Comparison of ENCODE assay signal across 8 cellular contexts in genomic region chr15:43186003-43186353, GRCh38. TPM values are rescaled to one million over a fixed set of nuclear protein-coding genes. Genes with fewer than 3 reads are reported as not detected.
DNase-seq lines count a peak whose midpoint lies in the region; ATAC-seq and TF ChIP-seq lines count a peak whose summit lies in the region.

No MANE protein-coding gene starts in this region.

- peak overlapping the region; percentile 67 to 93 (median 78) for H3K4me3 ChIP-seq in BLaER1 treated with 17β-estradiol and CSF1 and Interleukin-3, amounts not matched to agents 10 nM and 100 nM
- H3K4me3 ChIP-seq in KMS-11 (IDR thresholded peaks at IDR 0.05; ENCODE audit: insufficient read depth, low read depth, low read length), result peak overlapping the region; percentile 52
- H3K4me3 ChIP-seq in liver (ENCODE audit: low read depth in 1 of 3, low read length in 3 of 3), result peak overlapping the region; percentile 82 to 93 (median 86)
- H3K4me3 ChIP-seq in tibial nerve, result peak overlapping the region; percentile 77 to 93 (median 86)

- H3K4me2 ChIP-seq in BLaER1 treated with 17β-estradiol and CSF1 and Interleukin-3, amounts not matched to agents 10 nM and 100 nM, result peak overlapping the region; percentile 82 to 98 (median 93)
- H3K4me2 ChIP-seq in KMS-11, result peak overlapping the region; percentile 100

- TF ChIP-seq EP300 in tibial nerve (IDR thresholded peaks at IDR 0.05), result no peak

- H3K27me3 ChIP-seq in BLaER1 treated with 17β-estradiol and CSF1 and Interleukin-3, amounts not matched to agents 10 nM and 100 nM, result no peaks in the 10 kb centered on the region
- H3K27me3 ChIP-seq in KMS-11 (ENCODE audit: insufficient read depth, low read depth) (no peaks in the 10 kb centered on the region), liver (ENCODE audit: control insufficient read depth in 4 of 4, insufficient read depth in 4 of 4, low read length in 3 of 4) (no peaks in the 10 kb centered on the region), tibial nerve (no peaks in the 10 kb centered on the region)

- peak overlapping the region; percentile 87 for H2AFZ ChIP-seq in KMS-11 (ENCODE audit: low read depth)

- H3K27ac ChIP-seq in BLaER1 treated with 17β-estradiol and CSF1 and Interleukin-3, amounts not matched to agents 10 nM and 100 nM, result peak overlapping the region; percentile 76 to 90 (median 84)
- H3K27ac ChIP-seq in KMS-11 (peak overlapping the region; percentile 62; the same call in 1 of the 2 replicates), liver (ENCODE audit: low read depth in 1 of 2, low read length in 2 of 2) (peak overlapping the region; percentile 87 to 89), tibial nerve (peak overlapping the region; percentile 84 to 98 (median 93))

- no peak for TF ChIP-seq POLR2A in tibial nerve (IDR thresholded peaks at IDR 0.05)

- DNase-seq in T47D (ENCODE audit: low read depth in 1 of 2, low spot score in 1 of 2) (peak; percentile 34 to 41), tibial nerve (ENCODE audit: low spot score in 2 of 2) (no peak), H4 (ENCODE audit: low spot score) (no peak), GM03348 (ENCODE audit: low spot score) (no peak)

- in situ Hi-C loops in T47D (cut with HindIII; ENCODE audit: low pct_unique_long_range_greater_than_20kb, low sequenced_read_pairs), result no loop called here

- H3K79me2 ChIP-seq in KMS-11 (ENCODE audit: insufficient read depth, low read depth), result peaks cover 16% of the 10 kb centered on the region; the same call in 1 of the 2 replicates

- ATAC-seq in GM19463 (IDR thresholded peaks at IDR 0.05; ENCODE audit: unreplicated experiment), result peak; percentile 29

- 2% methylated on average over 13 of the region's 13 CpGs for WGBS in liver
- WGBS in tibial nerve, 2 donors, result 2 to 3% methylated on average over 13 of the region's 13 CpGs

- peaks cover 12 to 18% (median 16%) of the 10 kb centered on the region in 10 experiments for H3K4me1 ChIP-seq in BLaER1 treated with 17β-estradiol and CSF1 and Interleukin-3, amounts not matched to agents 10 nM and 100 nM
- peaks cover 17% of the 10 kb centered on the region for H3K4me1 ChIP-seq in KMS-11 (ENCODE audit: low read depth, poor library complexity, severe bottlenecking)
- peaks cover 0 to 17% (median 11%) of the 10 kb centered on the region in 4 donors for H3K4me1 ChIP-seq in liver (ENCODE audit: control insufficient read depth in 4 of 4, insufficient read depth in 4 of 4, low read length in 3 of 4)
- peaks cover 0 to 44% (median 14%) of the 10 kb centered on the region in 4 donors for H3K4me1 ChIP-seq in tibial nerve

- TF ChIP-seq CTCF in KMS-11 (conservative IDR thresholded peaks at IDR 0.05; ENCODE audit: low read depth, low read length) (peak; percentile 20; the same call in 1 of the 2 replicates), liver (IDR thresholded peaks at IDR 0.05; ENCODE audit: low read depth, low read length, missing input control) (no peak), tibial nerve (IDR thresholded peaks at IDR 0.05) (no peak)

- H4K20me1 ChIP-seq in BLaER1 treated with 17β-estradiol and CSF1 and Interleukin-3, amounts not matched to agents 10 nM and 100 nM, result peaks cover 0 to 30% (median 6%) of the 10 kb centered on the region in 11 experiments; a peak in 10 of 22 replicates
- no peaks in the 10 kb centered on the region for H4K20me1 ChIP-seq in KMS-11 (ENCODE audit: insufficient read depth)

- H3K9ac ChIP-seq in BLaER1 treated with 17β-estradiol and CSF1 and Interleukin-3, amounts not matched to agents 10 nM and 100 nM, result peak overlapping the region; percentile 76 to 92 (median 86)
- H3K9ac ChIP-seq in KMS-11, result peak overlapping the region; percentile 62; the same call in 1 of the 2 replicates
- H3K9ac ChIP-seq in liver (ENCODE audit: low read depth in 1 of 2, low read length in 2 of 2), result peak overlapping the region; percentile 33 to 85

- no peak for TF ChIP-seq RAD21 in liver (IDR thresholded peaks at IDR 0.05)

- H3K9me3 ChIP-seq in BLaER1 treated with 17β-estradiol and CSF1 and Interleukin-3, amounts not matched to agents 10 nM and 100 nM (replicated peaks in 1 of 11), result no peaks in the 10 kb centered on the region
- H3K9me3 ChIP-seq in liver (ENCODE audit: control insufficient read depth in 4 of 4, low read length in 3 of 4) (no peaks in the 10 kb centered on the region), tibial nerve (no peaks in the 10 kb centered on the region)

- H3K36me3 ChIP-seq in BLaER1 treated with 17β-estradiol and CSF1 and Interleukin-3, amounts not matched to agents 10 nM and 100 nM, result peaks cover 20 to 47% (median 30%) of the 10 kb centered on the region in 11 experiments
- H3K36me3 ChIP-seq in KMS-11 (ENCODE audit: insufficient read depth) (no peaks in the 10 kb centered on the region), liver (ENCODE audit: control insufficient read depth in 4 of 4, insufficient read depth in 3 of 4, low read depth in 1 of 4, low read length in 3 of 4) (peaks cover 2 to 15% (median 14%) of the 10 kb centered on the region in 4 donors), tibial nerve (peaks cover 0 to 41% (median 8%) of the 10 kb centered on the region in 3 donors)

TF ChIP-seq in liver, 16 proteins besides CTCF, POLR2A, EP300 and RAD21:
- TF ChIP-seq EGR1 (IDR thresholded peaks at IDR 0.05; ENCODE audit: low read depth in 2 of 2) (no peak), ATF3 (IDR thresholded peaks at IDR 0.05) (no peak)

RNA-seq across cellular contexts. Expression of gene CCNDBP1, which starts 0.8 kb away (rescaled TPM):
- total RNA-seq in liver (100 to 1,000 TPM in 1 of 2 donors, 10 to 100 TPM in 1; 25.4 to 160 TPM), tibial nerve (100 to 1,000 TPM in 2 of 4 donors, 10 to 100 TPM in 2; 59.4 to 171 (median 97.2) TPM)
- polyA plus RNA-seq in liver, result 10 to 100 TPM; 21.4 to 27.5 TPM
- 57.5 and 70.5 TPM in 2 replicates for total RNA-seq in H4 (2014; rRNA removed; shearing (Covaris generic))

RNA-seq across cellular contexts. Expression of gene EPB42, which starts 34.8 kb away (rescaled TPM):
- total RNA-seq in liver, result 100 to 1,000 TPM in 1 of 2 donors, not detected in 1; 247 TPM
- polyA plus RNA-seq in liver, result under 1 TPM in 1 of 2 donors, not detected in 1; 0.02 TPM
- under 1 TPM in 2 of 4 donors, not detected in 2; 0.30 to 0.44 TPM for total RNA-seq in tibial nerve
- 0.04 TPM in 1 of 2 replicates, not detected in the other for total RNA-seq in H4 (2014; rRNA removed; shearing (Covaris generic))

RNA-seq across cellular contexts. Expression of gene TMEM62, which starts 52.6 kb away (rescaled TPM):
- total RNA-seq in liver (10 to 100 TPM; 12.0 to 14.0 TPM), tibial nerve (10 to 100 TPM; 19.5 to 49.8 (median 35.6) TPM)
- 1 to 10 TPM; 4.5 to 9.3 TPM for polyA plus RNA-seq in liver
- total RNA-seq in H4 (2014; rRNA removed; shearing (Covaris generic)), result 17.7 and 18.0 TPM in 2 replicates

Comparison
In these comparisons a context has a peak if more than half of its experiments do, and no peak if none do; other contexts are left out.
1. DNase-seq: peak in T47D (2 of 2); none in tibial nerve (0 of 2), H4 (single experiment) and GM03348 (single experiment).
2. Peak in every context shown above with its lines, with median percentiles within 50 percentile points of each other: H3K27ac ChIP-seq, H3K4me3 ChIP-seq and H3K9ac ChIP-seq.